3 cellular contexts compared by ENCODE assay signal in genomic region chr4:849478-850175, GRCh38.
TF ChIP-seq lines count a peak whose summit lies in the region.

No MANE protein-coding gene starts in this region.

TF ChIP-seq in SK-N-SH, 30 proteins besides CTCF, POLR2A, EP300 and RAD21 (continues in another document):
- TF ChIP-seq SIN3A (IDR thresholded peaks at IDR 0.05; ENCODE audit: borderline replicate concordance, low read depth, low read length) (no peak), GATA2 (CRISPR knock-in tag; IDR thresholded peaks at IDR 0.05) (no peak), CHD2 (IDR thresholded peaks at IDR 0.05; ENCODE audit: low read length, partially characterized antibody) (no peak), FOXM1 (IDR thresholded peaks at IDR 0.05; ENCODE audit: low read depth) (no peak), USF2 (IDR thresholded peaks at IDR 0.05; ENCODE audit: borderline replicate concordance, low read depth, low read length) (no peak), YY1 (IDR thresholded peaks at IDR 0.05; ENCODE audit: low read depth) (no peak), POLR2AphosphoS5 (IDR thresholded peaks at IDR 0.05; ENCODE audit: low read depth, low read length) (no peak), TCF12 (IDR thresholded peaks at IDR 0.05) (no peak), RCOR1 (IDR thresholded peaks at IDR 0.05; ENCODE audit: low read length) (no peak), JUND (IDR thresholded peaks at IDR 0.05) (no peak), NFIC (IDR thresholded peaks at IDR 0.05; ENCODE audit: borderline replicate concordance) (no peak), RFX5 (IDR thresholded peaks at IDR 0.05; ENCODE audit: low read length) (no peak), TAF1 (IDR thresholded peaks at IDR 0.05; ENCODE audit: borderline replicate concordance, low read depth, low read length) (no peak)
- TF ChIP-seq, protein P1, sequence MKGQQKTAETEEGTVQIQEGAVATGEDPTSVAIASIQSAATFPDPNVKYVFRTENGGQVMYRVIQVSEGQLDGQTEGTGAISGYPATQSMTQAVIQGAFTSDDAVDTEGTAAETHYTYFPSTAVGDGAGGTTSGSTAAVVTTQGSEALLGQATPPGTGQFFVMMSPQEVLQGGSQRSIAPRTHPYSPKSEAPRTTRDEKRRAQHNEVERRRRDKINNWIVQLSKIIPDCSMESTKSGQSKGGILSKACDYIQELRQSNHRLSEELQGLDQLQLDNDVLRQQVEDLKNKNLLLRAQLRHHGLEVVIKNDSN (IDR thresholded peaks at IDR 0.05; ENCODE audit: borderline replicate concordance, low read depth), result no peak
- TF ChIP-seq, protein P2, sequence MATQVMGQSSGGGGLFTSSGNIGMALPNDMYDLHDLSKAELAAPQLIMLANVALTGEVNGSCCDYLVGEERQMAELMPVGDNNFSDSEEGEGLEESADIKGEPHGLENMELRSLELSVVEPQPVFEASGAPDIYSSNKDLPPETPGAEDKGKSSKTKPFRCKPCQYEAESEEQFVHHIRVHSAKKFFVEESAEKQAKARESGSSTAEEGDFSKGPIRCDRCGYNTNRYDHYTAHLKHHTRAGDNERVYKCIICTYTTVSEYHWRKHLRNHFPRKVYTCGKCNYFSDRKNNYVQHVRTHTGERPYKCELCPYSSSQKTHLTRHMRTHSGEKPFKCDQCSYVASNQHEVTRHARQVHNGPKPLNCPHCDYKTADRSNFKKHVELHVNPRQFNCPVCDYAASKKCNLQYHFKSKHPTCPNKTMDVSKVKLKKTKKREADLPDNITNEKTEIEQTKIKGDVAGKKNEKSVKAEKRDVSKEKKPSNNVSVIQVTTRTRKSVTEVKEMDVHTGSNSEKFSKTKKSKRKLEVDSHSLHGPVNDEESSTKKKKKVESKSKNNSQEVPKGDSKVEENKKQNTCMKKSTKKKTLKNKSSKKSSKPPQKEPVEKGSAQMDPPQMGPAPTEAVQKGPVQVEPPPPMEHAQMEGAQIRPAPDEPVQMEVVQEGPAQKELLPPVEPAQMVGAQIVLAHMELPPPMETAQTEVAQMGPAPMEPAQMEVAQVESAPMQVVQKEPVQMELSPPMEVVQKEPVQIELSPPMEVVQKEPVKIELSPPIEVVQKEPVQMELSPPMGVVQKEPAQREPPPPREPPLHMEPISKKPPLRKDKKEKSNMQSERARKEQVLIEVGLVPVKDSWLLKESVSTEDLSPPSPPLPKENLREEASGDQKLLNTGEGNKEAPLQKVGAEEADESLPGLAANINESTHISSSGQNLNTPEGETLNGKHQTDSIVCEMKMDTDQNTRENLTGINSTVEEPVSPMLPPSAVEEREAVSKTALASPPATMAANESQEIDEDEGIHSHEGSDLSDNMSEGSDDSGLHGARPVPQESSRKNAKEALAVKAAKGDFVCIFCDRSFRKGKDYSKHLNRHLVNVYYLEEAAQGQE (IDR thresholded peaks at IDR 0.05; ENCODE audit: low read depth, low read length), result no peak
- TF ChIP-seq, protein P3, sequence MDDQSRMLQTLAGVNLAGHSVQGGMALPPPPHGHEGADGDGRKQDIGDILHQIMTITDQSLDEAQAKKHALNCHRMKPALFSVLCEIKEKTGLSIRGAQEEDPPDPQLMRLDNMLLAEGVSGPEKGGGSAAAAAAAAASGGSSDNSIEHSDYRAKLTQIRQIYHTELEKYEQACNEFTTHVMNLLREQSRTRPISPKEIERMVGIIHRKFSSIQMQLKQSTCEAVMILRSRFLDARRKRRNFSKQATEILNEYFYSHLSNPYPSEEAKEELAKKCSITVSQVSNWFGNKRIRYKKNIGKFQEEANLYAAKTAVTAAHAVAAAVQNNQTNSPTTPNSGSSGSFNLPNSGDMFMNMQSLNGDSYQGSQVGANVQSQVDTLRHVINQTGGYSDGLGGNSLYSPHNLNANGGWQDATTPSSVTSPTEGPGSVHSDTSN (IDR thresholded peaks at IDR 0.05), result no peak

TF ChIP-seq in SK-N-SH treated with all-trans-retinoic acid at 6 μM for 48 hours, 23 proteins besides CTCF, POLR2A, EP300 and RAD21 (continues in another document):
- TF ChIP-seq RARB (CRISPR knock-in tag; IDR thresholded peaks at IDR 0.05) (no peak), ZFP3 (CRISPR knock-in tag; IDR thresholded peaks at IDR 0.05) (no peak), TCF4 (CRISPR knock-in tag; IDR thresholded peaks at IDR 0.05; ENCODE audit: borderline replicate concordance) (no peak), ISL1 (CRISPR knock-in tag; IDR thresholded peaks at IDR 0.05) (no peak), ZNF8 (CRISPR knock-in tag; IDR thresholded peaks at IDR 0.05) (no peak), BACH2 (CRISPR knock-in tag; IDR thresholded peaks at IDR 0.05; ENCODE audit: borderline replicate concordance) (no peak), ZFP30 (CRISPR knock-in tag; IDR thresholded peaks at IDR 0.05) (no peak), ZNF70 (CRISPR knock-in tag; IDR thresholded peaks at IDR 0.05) (no peak), PATZ1 (CRISPR knock-in tag; IDR thresholded peaks at IDR 0.05; ENCODE audit: borderline replicate concordance) (no peak)
- TF ChIP-seq, protein P4, sequence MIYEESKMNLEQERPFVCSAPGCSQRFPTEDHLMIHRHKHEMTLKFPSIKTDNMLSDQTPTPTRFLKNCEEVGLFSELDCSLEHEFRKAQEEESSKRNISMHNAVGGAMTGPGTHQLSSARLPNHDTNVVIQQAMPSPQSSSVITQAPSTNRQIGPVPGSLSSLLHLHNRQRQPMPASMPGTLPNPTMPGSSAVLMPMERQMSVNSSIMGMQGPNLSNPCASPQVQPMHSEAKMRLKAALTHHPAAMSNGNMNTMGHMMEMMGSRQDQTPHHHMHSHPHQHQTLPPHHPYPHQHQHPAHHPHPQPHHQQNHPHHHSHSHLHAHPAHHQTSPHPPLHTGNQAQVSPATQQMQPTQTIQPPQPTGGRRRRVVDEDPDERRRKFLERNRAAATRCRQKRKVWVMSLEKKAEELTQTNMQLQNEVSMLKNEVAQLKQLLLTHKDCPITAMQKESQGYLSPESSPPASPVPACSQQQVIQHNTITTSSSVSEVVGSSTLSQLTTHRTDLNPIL (CRISPR knock-in tag; IDR thresholded peaks at IDR 0.05; ENCODE audit: low read depth), result no peak
- TF ChIP-seq, protein P5, sequence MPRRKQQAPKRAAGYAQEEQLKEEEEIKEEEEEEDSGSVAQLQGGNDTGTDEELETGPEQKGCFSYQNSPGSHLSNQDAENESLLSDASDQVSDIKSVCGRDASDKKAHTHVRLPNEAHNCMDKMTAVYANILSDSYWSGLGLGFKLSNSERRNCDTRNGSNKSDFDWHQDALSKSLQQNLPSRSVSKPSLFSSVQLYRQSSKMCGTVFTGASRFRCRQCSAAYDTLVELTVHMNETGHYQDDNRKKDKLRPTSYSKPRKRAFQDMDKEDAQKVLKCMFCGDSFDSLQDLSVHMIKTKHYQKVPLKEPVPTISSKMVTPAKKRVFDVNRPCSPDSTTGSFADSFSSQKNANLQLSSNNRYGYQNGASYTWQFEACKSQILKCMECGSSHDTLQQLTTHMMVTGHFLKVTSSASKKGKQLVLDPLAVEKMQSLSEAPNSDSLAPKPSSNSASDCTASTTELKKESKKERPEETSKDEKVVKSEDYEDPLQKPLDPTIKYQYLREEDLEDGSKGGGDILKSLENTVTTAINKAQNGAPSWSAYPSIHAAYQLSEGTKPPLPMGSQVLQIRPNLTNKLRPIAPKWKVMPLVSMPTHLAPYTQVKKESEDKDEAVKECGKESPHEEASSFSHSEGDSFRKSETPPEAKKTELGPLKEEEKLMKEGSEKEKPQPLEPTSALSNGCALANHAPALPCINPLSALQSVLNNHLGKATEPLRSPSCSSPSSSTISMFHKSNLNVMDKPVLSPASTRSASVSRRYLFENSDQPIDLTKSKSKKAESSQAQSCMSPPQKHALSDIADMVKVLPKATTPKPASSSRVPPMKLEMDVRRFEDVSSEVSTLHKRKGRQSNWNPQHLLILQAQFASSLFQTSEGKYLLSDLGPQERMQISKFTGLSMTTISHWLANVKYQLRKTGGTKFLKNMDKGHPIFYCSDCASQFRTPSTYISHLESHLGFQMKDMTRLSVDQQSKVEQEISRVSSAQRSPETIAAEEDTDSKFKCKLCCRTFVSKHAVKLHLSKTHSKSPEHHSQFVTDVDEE (CRISPR knock-in tag; IDR thresholded peaks at IDR 0.05), result no peak

TF ChIP-seq in GM12878, 131 proteins besides CTCF, POLR2A, EP300 and RAD21:
- TF ChIP-seq, protein P6, sequence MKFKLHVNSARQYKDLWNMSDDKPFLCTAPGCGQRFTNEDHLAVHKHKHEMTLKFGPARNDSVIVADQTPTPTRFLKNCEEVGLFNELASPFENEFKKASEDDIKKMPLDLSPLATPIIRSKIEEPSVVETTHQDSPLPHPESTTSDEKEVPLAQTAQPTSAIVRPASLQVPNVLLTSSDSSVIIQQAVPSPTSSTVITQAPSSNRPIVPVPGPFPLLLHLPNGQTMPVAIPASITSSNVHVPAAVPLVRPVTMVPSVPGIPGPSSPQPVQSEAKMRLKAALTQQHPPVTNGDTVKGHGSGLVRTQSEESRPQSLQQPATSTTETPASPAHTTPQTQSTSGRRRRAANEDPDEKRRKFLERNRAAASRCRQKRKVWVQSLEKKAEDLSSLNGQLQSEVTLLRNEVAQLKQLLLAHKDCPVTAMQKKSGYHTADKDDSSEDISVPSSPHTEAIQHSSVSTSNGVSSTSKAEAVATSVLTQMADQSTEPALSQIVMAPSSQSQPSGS (IDR thresholded peaks at IDR 0.05; ENCODE audit: low read length), result no peak
- no peak for TF ChIP-seq MTA2 (IDR thresholded peaks at IDR 0.05; ENCODE audit: low read depth)
- TF ChIP-seq RELA (IDR thresholded peaks at IDR 0.05; ENCODE audit: borderline replicate concordance, partially characterized antibody), result no peak
- TF ChIP-seq, protein P3 (IDR thresholded peaks at IDR 0.05; ENCODE audit: insufficient replicate concordance, low read depth, low read length), result no peak
- TF ChIP-seq JUNB (IDR thresholded peaks at IDR 0.05), result no peak
- TF ChIP-seq, protein P7, sequence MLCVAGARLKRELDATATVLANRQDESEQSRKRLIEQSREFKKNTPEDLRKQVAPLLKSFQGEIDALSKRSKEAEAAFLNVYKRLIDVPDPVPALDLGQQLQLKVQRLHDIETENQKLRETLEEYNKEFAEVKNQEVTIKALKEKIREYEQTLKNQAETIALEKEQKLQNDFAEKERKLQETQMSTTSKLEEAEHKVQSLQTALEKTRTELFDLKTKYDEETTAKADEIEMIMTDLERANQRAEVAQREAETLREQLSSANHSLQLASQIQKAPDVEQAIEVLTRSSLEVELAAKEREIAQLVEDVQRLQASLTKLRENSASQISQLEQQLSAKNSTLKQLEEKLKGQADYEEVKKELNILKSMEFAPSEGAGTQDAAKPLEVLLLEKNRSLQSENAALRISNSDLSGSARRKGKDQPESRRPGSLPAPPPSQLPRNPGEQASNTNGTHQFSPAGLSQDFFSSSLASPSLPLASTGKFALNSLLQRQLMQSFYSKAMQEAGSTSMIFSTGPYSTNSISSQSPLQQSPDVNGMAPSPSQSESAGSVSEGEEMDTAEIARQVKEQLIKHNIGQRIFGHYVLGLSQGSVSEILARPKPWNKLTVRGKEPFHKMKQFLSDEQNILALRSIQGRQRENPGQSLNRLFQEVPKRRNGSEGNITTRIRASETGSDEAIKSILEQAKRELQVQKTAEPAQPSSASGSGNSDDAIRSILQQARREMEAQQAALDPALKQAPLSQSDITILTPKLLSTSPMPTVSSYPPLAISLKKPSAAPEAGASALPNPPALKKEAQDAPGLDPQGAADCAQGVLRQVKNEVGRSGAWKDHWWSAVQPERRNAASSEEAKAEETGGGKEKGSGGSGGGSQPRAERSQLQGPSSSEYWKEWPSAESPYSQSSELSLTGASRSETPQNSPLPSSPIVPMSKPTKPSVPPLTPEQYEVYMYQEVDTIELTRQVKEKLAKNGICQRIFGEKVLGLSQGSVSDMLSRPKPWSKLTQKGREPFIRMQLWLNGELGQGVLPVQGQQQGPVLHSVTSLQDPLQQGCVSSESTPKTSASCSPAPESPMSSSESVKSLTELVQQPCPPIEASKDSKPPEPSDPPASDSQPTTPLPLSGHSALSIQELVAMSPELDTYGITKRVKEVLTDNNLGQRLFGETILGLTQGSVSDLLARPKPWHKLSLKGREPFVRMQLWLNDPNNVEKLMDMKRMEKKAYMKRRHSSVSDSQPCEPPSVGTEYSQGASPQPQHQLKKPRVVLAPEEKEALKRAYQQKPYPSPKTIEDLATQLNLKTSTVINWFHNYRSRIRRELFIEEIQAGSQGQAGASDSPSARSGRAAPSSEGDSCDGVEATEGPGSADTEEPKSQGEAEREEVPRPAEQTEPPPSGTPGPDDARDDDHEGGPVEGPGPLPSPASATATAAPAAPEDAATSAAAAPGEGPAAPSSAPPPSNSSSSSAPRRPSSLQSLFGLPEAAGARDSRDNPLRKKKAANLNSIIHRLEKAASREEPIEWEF (IDR thresholded peaks at IDR 0.05; ENCODE audit: insufficient replicate concordance, low read depth, low read length), result no peak
- no peak for TF ChIP-seq RUNX3 (IDR thresholded peaks at IDR 0.05; ENCODE audit: low read length)
- no peak for TF ChIP-seq RBBP5 (conservative IDR thresholded peaks at IDR 0.05)
- TF ChIP-seq, protein P8, sequence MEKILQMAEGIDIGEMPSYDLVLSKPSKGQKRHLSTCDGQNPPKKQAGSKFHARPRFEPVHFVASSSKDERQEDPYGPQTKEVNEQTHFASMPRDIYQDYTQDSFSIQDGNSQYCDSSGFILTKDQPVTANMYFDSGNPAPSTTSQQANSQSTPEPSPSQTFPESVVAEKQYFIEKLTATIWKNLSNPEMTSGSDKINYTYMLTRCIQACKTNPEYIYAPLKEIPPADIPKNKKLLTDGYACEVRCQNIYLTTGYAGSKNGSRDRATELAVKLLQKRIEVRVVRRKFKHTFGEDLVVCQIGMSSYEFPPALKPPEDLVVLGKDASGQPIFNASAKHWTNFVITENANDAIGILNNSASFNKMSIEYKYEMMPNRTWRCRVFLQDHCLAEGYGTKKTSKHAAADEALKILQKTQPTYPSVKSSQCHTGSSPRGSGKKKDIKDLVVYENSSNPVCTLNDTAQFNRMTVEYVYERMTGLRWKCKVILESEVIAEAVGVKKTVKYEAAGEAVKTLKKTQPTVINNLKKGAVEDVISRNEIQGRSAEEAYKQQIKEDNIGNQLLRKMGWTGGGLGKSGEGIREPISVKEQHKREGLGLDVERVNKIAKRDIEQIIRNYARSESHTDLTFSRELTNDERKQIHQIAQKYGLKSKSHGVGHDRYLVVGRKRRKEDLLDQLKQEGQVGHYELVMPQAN (conservative IDR thresholded peaks at IDR 0.05), result no peak
- no peak for TF ChIP-seq E2F4 (IDR thresholded peaks at IDR 0.05; ENCODE audit: low read depth, low read length)
- no peak for TF ChIP-seq RFX5 (IDR thresholded peaks at IDR 0.05; ENCODE audit: low read depth, low read length)
- no peak for TF ChIP-seq USF2 (IDR thresholded peaks at IDR 0.05; ENCODE audit: borderline replicate concordance, low read depth, low read length)
- no peak for TF ChIP-seq ESRRA (IDR thresholded peaks at IDR 0.05; ENCODE audit: low read length)
